Comparison of ENCODE assay signal across 17 cellular contexts in the genomic region with DNA sequence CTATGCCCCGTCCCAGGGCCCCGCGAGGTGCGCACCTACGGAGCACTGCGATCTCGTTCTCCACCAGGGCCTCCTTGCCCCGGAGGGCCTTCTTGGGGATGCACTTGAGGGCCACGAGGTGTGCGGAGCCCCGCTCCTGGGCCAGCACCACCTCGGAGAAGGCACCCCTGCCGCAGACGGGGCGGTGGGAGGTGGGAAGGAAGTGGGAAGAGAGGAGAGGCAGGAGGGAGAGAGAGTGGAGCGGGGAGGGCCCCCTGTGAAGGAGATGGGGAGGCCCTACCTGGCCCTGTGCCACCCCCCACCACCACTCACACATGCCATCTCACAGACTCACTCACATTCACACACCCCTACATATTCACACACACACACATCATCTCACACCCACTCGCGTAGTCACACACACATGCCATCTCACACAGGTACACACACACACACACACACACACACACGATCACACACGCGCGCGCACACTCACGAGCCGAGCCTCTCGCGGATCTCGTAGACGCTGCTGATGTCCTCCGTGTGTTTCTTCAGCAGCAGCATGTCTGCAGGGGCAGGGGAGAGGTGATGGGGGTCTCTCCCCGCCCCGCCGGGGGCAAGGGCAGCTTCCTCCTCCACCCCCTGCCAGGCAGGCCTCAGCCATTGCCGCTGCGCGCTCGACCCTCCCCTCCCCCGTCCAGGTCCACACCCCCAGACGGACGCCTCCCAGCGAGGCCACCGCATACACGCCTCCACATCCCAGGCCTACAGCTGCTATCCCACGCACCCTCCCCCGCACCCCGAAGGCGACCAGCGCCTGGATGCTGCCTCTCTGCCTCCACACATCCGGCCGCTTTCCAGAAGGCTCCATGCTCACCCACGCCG. TPM values are rescaled to one million over a fixed set of nuclear protein-coding genes. Genes with fewer than 3 reads are reported as not detected.
DNase-seq lines count a peak whose midpoint lies in the region; ATAC-seq and TF ChIP-seq lines count a peak whose summit lies in the region.
"Had no signal": no experiment of that assay in that cellular context is flagged by ENCODE, and none has a peak within 500 bp of the region (broad histone marks: within the 10 kb centered on the region; RNA-seq: fewer than 3 reads in every experiment).

No MANE protein-coding gene starts in this region.

- intact Hi-C loops in IMR-90 (cut with micrococcal nuclease) = no loop called here

- H3K27ac Mint-ChIP-seq in endodermal cell = no peak overlapping the region
- H3K27ac Mint-ChIP-seq: T-cell had no signal

- no peak overlapping the region for H4K91ac ChIP-seq in IMR-90 (ENCODE audit: insufficient read depth, low read depth, low read length)

- H3K27me3 Mint-ChIP-seq in endodermal cell (ENCODE audit: insufficient read depth) = peaks cover 24% of the 10 kb centered on the region

- POLR2A ChIA-PET in IMR-90 (lab: Charles Lee; ENCODE audit: unreplicated experiment) = no interaction called here

- H3K4ac ChIP-seq in IMR-90 (ENCODE audit: low read depth, low read length) (no peak overlapping the region), mesendoderm (ENCODE audit: low read depth, low read length) (no peak overlapping the region)

- no peak overlapping the region for H3K14ac ChIP-seq in IMR-90 (replicated peaks; ENCODE audit: low read depth, low read length)

- H3K27ac ChIP-seq in IMR-90 (ENCODE audit: insufficient read depth, low read length) (no peak overlapping the region), endodermal cell (ENCODE audit: low read depth, low read length) (no peak overlapping the region), osteoblast (ENCODE audit: low read depth, low read length) (no peak overlapping the region), mesendoderm (ENCODE audit: low read depth, low read length) (no peak overlapping the region)
- H3K27ac ChIP-seq: C4-2B, upper lobe of right lung had no signal

- H3K79me1 ChIP-seq in IMR-90 (ENCODE audit: low read depth in 1 of 2, low read length in 2 of 2) (no peaks in the 10 kb centered on the region), mesendoderm (ENCODE audit: low read length) (no peaks in the 10 kb centered on the region)

- peak overlapping the region; percentile 11; the same call in 1 of the 2 replicates for H3K9ac ChIP-seq in ES-I3 (ENCODE audit: low read depth, low read length)
- H3K9ac ChIP-seq in IMR-90 (ENCODE audit: low read depth, low read length) = no peak overlapping the region
- H3K9ac ChIP-seq in endodermal cell (ENCODE audit: extremely low read depth, low read length, poor library complexity, severe bottlenecking) = no peak overlapping the region
- no peak overlapping the region for H3K9ac ChIP-seq in mesendoderm (ENCODE audit: low read length)

- TF ChIP-seq CTCF in IMR-90 (conservative IDR thresholded peaks at IDR 0.05; ENCODE audit: low read depth, low read length) (no peak), endodermal cell (conservative IDR thresholded peaks at IDR 0.05) (no peak), osteoblast (IDR thresholded peaks at IDR 0.05; ENCODE audit: extremely low read depth, low read depth, low read length) (no peak)

- H3K4me3 ChIP-seq in IMR-90 (ENCODE audit: insufficient read depth, low read depth, low read length) = no peak overlapping the region
- no peak overlapping the region for H3K4me3 ChIP-seq in endodermal cell (ENCODE audit: low read length)
- no peak overlapping the region for H3K4me3 ChIP-seq in osteoblast (ENCODE audit: insufficient read depth, low read length)
- H3K4me3 ChIP-seq in mesendoderm (ENCODE audit: low read length) = no peak overlapping the region
- H3K4me3 ChIP-seq: upper lobe of right lung had no signal

- no peak overlapping the region for H3K56ac ChIP-seq in IMR-90 (ENCODE audit: extremely low read depth, insufficient read depth, low read length)
- H3K56ac ChIP-seq in mesendoderm (ENCODE audit: low read length) = no peak overlapping the region

- no peaks in the 10 kb centered on the region for H3K9me1 ChIP-seq in IMR-90 (ENCODE audit: insufficient read depth, low read length)

- peak overlapping the region; percentile 62 for H2AFZ ChIP-seq in IMR-90 (replicated peaks; ENCODE audit: low read length, poor library complexity)
- no peak overlapping the region for H2AFZ ChIP-seq in osteoblast (ENCODE audit: low read length)

- H3K79me2 ChIP-seq in osteoblast (ENCODE audit: insufficient read depth, low read length) (no peaks in the 10 kb centered on the region), mesendoderm (ENCODE audit: control insufficient read depth, insufficient read depth, low read length) (no peaks in the 10 kb centered on the region)

- peak overlapping the region; percentile 26 for H2AK9ac ChIP-seq in IMR-90 (replicated peaks; ENCODE audit: low read depth, low read length, poor library complexity)

- CTCF ChIA-PET in IMR-90 (lab: Yijun Ruan, JAX) = no interaction called here

- peaks cover 60% of the 10 kb centered on the region for H3K9me3 Mint-ChIP-seq in endodermal cell
- H3K9me3 Mint-ChIP-seq: T-cell had no signal

- dilution Hi-C loops in IMR-90 (cut with HindIII; ENCODE audit: low sequenced_read_pairs, unreplicated experiment) = no loop called here

- H3K36me3 ChIP-seq in ES-I3 (ENCODE audit: insufficient read depth, low read length) (no peaks in the 10 kb centered on the region), IMR-90 (ENCODE audit: control insufficient read depth, insufficient read depth, low read length) (no peaks in the 10 kb centered on the region), endodermal cell (ENCODE audit: control insufficient read depth, insufficient read depth, low read length) (no peaks in the 10 kb centered on the region), osteoblast (ENCODE audit: insufficient read depth, low read length) (no peaks in the 10 kb centered on the region), mesendoderm (ENCODE audit: control insufficient read depth, insufficient read depth, low read length) (no peaks in the 10 kb centered on the region)
- H3K36me3 ChIP-seq: upper lobe of right lung had no signal

- H3K4me1 ChIP-seq in ES-I3 (ENCODE audit: insufficient read depth, low read length) (no peaks in the 10 kb centered on the region; the same call in 1 of the 2 replicates), IMR-90 (ENCODE audit: control insufficient read depth, insufficient read depth, low read length) (no peaks in the 10 kb centered on the region), endodermal cell (ENCODE audit: control insufficient read depth, insufficient read depth, low read length) (no peaks in the 10 kb centered on the region), osteoblast (ENCODE audit: insufficient read depth, low read length) (no peaks in the 10 kb centered on the region), mesendoderm (ENCODE audit: control insufficient read depth, low read depth, low read length) (no peaks in the 10 kb centered on the region)
- H3K4me1 ChIP-seq: upper lobe of right lung had no signal

- in situ Hi-C loops in IMR-90 (cut with MboI; ENCODE audit: low sequenced_read_pairs) = loop anchor here (25.0 kb wide), 1 partner anchor 710 kb away; no protein-coding TSS in a partner anchor

- H2BK120ac ChIP-seq in IMR-90 (ENCODE audit: low read depth, low read length) (no peak overlapping the region), mesendoderm (ENCODE audit: low read depth, low read length) (no peak overlapping the region)

- peaks cover 5% of the 10 kb centered on the region for H3K4me1 Mint-ChIP-seq in endodermal cell

- DNase-seq in IMR-90 (no peak), endodermal cell (peak; percentile 55), osteoblast (ENCODE audit: insufficient read length, low spot score, missing footprints) (peak; percentile 93), mesendoderm (no peak), NCI-H526 treated with DMSO at 0.1 percent for 48 hours (lab: John Stamatoyannopoulos, UW) (no peak)
- no peak for DNase-seq in stimulated activated CD4-positive, alpha-beta T cell treated with anti-CD3 and anti-CD28 coated beads, Interleukin-4, amount 100 ng/mL, for 1 hour
- DNase-seq: activated T-cell treated with anti-CD3 and anti-CD28 coated beads, Interleukin-2, amount 50 U/mL, for 48 hours; effector CD4-positive, alpha-beta T cell; foreskin fibroblast; midbrain; NCI-H1694; T-cell; upper lobe of right lung had no signal

- no peaks in the 10 kb centered on the region for H3K36me3 Mint-ChIP-seq in endodermal cell (ENCODE audit: low read depth)
- H3K36me3 Mint-ChIP-seq: T-cell had no signal

- H3K4me3 Mint-ChIP-seq in endodermal cell = no peak overlapping the region

- H3K18ac ChIP-seq in IMR-90 (ENCODE audit: low read depth, low read length) = no peak overlapping the region
- no peak overlapping the region for H3K18ac ChIP-seq in mesendoderm (ENCODE audit: low read length)

- no TSS peak for BruUV-seq in IMR-90 (replicated peaks; lab: Mats Ljungman, UMichigan)

- H3K4me2 ChIP-seq in IMR-90 (ENCODE audit: low read depth, low read length) = no peak overlapping the region
- H3K4me2 ChIP-seq in osteoblast (ENCODE audit: insufficient read depth, low read length) = no peak overlapping the region
- no peak overlapping the region for H3K4me2 ChIP-seq in mesendoderm (ENCODE audit: low read length)

- H3K23ac ChIP-seq in IMR-90 (ENCODE audit: low read depth, low read length) = no peak overlapping the region
- no peak overlapping the region for H3K23ac ChIP-seq in mesendoderm (ENCODE audit: low read length)

- peaks cover 20% of the 10 kb centered on the region for H3K27me3 ChIP-seq in IMR-90 (ENCODE audit: control insufficient read depth, insufficient read depth, low read length)
- H3K27me3 ChIP-seq in endodermal cell (ENCODE audit: control insufficient read depth, insufficient read depth, low read length, poor library complexity, severe bottlenecking) = no peaks in the 10 kb centered on the region
- H3K27me3 ChIP-seq in osteoblast (ENCODE audit: insufficient read depth, low read length) = peaks cover 9% of the 10 kb centered on the region
- H3K27me3 ChIP-seq in mesendoderm (ENCODE audit: insufficient read depth, low read length, poor library complexity) = no peaks in the 10 kb centered on the region

- 51% methylated on average over 11 of the region's 52 CpGs; no CpG with 5 or more reads in 1 of the 2 experiments for WGBS in IMR-90 (ENCODE audit: extremely low coverage in 2 of 2, insufficient read length in 1 of 2), 2 experiments
- WGBS in endodermal cell (ENCODE audit: insufficient coverage in 1 of 2, insufficient read length in 1 of 2), 2 experiments = 60% methylated on average over 37 of the region's 52 CpGs; no CpG with 5 or more reads in 1 of the 2 experiments
- WGBS in mesendoderm (ENCODE audit: extremely low coverage, insufficient coverage, low lambda C conversion rate) = 100% methylated on average over 2 of the region's 52 CpGs

- ATAC-seq in IMR-90 (ENCODE audit: low read depth) = no peak
- ATAC-seq: upper lobe of right lung had no signal

- H4K8ac ChIP-seq in IMR-90 (ENCODE audit: low read depth in 2 of 2, low read length in 2 of 2) (no peak overlapping the region), mesendoderm (ENCODE audit: low read depth, low read length) (no peak overlapping the region)

- no peak overlapping the region for H2BK15ac ChIP-seq in IMR-90 (ENCODE audit: low read depth, low read length)
- H2BK15ac ChIP-seq in mesendoderm (replicated peaks; ENCODE audit: low read depth) = no peak overlapping the region

- H4K20me1 ChIP-seq in IMR-90 (ENCODE audit: insufficient read depth, low read length) (no peaks in the 10 kb centered on the region; the same call in 1 of the 2 replicates), osteoblast (ENCODE audit: insufficient read depth, low read length) (no peaks in the 10 kb centered on the region)

- TF ChIP-seq POLR2A in IMR-90 (IDR thresholded peaks at IDR 0.05; ENCODE audit: low read depth, low read length) = no peak

- H2BK20ac ChIP-seq in IMR-90 (ENCODE audit: low read depth, low read length) = no peak overlapping the region

- H4K5ac ChIP-seq in IMR-90 (ENCODE audit: low read depth, low read length) = no peak overlapping the region
- no peak overlapping the region for H4K5ac ChIP-seq in mesendoderm (ENCODE audit: low read length)

- no peaks in the 10 kb centered on the region for H3K9me3 ChIP-seq in ES-I3 (ENCODE audit: control insufficient read depth, insufficient read depth, low read length)
- peaks cover 4% of the 10 kb centered on the region; the same call in 1 of the 2 replicates for H3K9me3 ChIP-seq in IMR-90 (ENCODE audit: control insufficient read depth, insufficient read depth, low read length)
- H3K9me3 ChIP-seq in endodermal cell (ENCODE audit: control insufficient read depth, low read length) = no peaks in the 10 kb centered on the region
- no peaks in the 10 kb centered on the region for H3K9me3 ChIP-seq in osteoblast (ENCODE audit: low read depth, low read length)
- H3K9me3 ChIP-seq: upper lobe of right lung had no signal

- H2AK5ac ChIP-seq in IMR-90 (ENCODE audit: low read depth, low read length) = no peak overlapping the region
- no peak overlapping the region for H2AK5ac ChIP-seq in mesendoderm (ENCODE audit: low read length)

- H2BK5ac ChIP-seq in IMR-90 (ENCODE audit: low read depth, low read length, poor library complexity, severe bottlenecking) = no peak overlapping the region
- no peak overlapping the region for H2BK5ac ChIP-seq in mesendoderm (ENCODE audit: low read length)

- TF ChIP-seq RAD21 in IMR-90 (IDR thresholded peaks at IDR 0.05; ENCODE audit: low read length) = no peak

RNA-seq across cellular contexts. Expression of a gene that starts 0.8 kb away (rescaled TPM):
- 0.18 TPM in 1 of 2 replicates, not detected in the other for total RNA-seq in IMR-90 (2012; rRNA removed)
- polyA plus RNA-seq in IMR-90 (2012; rRNA removed) = 0.13 and 0.22 TPM in 2 replicates
- 0.22 TPM in 2 replicates for polyA plus RNA-seq in IMR-90 (2012; cell fraction: cytosol; rRNA removed)
- polyA plus RNA-seq in IMR-90 (2012; cell fraction: nucleus; rRNA removed; ENCODE audit: low replicate concordance) = 2.2 and 2.5 TPM in 2 replicates
- total RNA-seq in endodermal cell = 10 to 100 TPM in 1 of 2 donors, 1 to 10 TPM in 1; 2.8 to 12.9 TPM
- 11.1 TPM for polyA plus RNA-seq in endodermal cell (2013, experiment 1 of 2)
- 9.0 TPM for polyA plus RNA-seq in endodermal cell (2013, experiment 2 of 2)
- 0.29 and 0.36 TPM in 2 replicates for total RNA-seq in osteoblast
- polyA plus RNA-seq in mesendoderm (2013, experiment 1 of 2) = 0.41 TPM
- 0.39 TPM for polyA plus RNA-seq in mesendoderm (2013, experiment 2 of 2)
- total RNA-seq: Daoy, LHCN-M2 had no signal

RNA-seq across cellular contexts. Expression of a gene that starts 15.0 kb away (rescaled TPM):
- 6.7 and 7.2 TPM in 2 replicates for total RNA-seq in IMR-90 (2012; rRNA removed)
- 21.1 and 25.5 TPM in 2 replicates for polyA plus RNA-seq in IMR-90 (2012; rRNA removed)
- polyA plus RNA-seq in IMR-90 (2012; cell fraction: cytosol; rRNA removed) = 15.6 and 31.1 TPM in 2 replicates
- polyA plus RNA-seq in IMR-90 (2012; cell fraction: nucleus; rRNA removed; ENCODE audit: low replicate concordance) = 48.5 and 108 TPM in 2 replicates
- total RNA-seq in endodermal cell = 100 to 1,000 TPM in 1 of 2 donors, 10 to 100 TPM in 1; 57.6 to 121 TPM
- 144 TPM for polyA plus RNA-seq in endodermal cell (2013, experiment 1 of 2)
- 117 TPM for polyA plus RNA-seq in endodermal cell (2013, experiment 2 of 2)
- 15.3 and 19.5 TPM in 2 replicates for total RNA-seq in osteoblast
- 26.9 TPM for polyA plus RNA-seq in mesendoderm (2013, experiment 1 of 2)
- 27.7 TPM for polyA plus RNA-seq in mesendoderm (2013, experiment 2 of 2)

RNA-seq across cellular contexts. Expression of a gene that starts 25.8 kb away (rescaled TPM):
- total RNA-seq in IMR-90 (2012; rRNA removed) (under 0.01 TPM in 2 replicates), endodermal cell (under 1 TPM; 0.18 to 0.31 TPM), osteoblast (under 0.01 TPM in 2 replicates)
- 0.09 and 0.16 TPM in 2 replicates for polyA plus RNA-seq in IMR-90 (2012; rRNA removed)
- polyA plus RNA-seq in IMR-90 (2012; cell fraction: cytosol; rRNA removed) = 0.05 and 0.20 TPM in 2 replicates
- 0.05 and 0.16 TPM in 2 replicates for polyA plus RNA-seq in IMR-90 (2012; cell fraction: nucleus; rRNA removed; ENCODE audit: low replicate concordance)
- 1.5 TPM for polyA plus RNA-seq in endodermal cell (2013, experiment 1 of 2)
- polyA plus RNA-seq in endodermal cell (2013, experiment 2 of 2) = 1.3 TPM
- polyA plus RNA-seq in mesendoderm (2013, experiment 1 of 2) = 0.51 TPM
- polyA plus RNA-seq in mesendoderm (2013, experiment 2 of 2) = 0.42 TPM
- total RNA-seq: LHCN-M2, upper lobe of right lung had no signal

RNA-seq across cellular contexts. Expression of a gene that starts 51.4 kb away (rescaled TPM):
- 166 and 244 TPM in 2 replicates for total RNA-seq in IMR-90 (2012; rRNA removed)
- 125 and 131 TPM in 2 replicates for polyA plus RNA-seq in IMR-90 (2012; rRNA removed)
- 118 and 139 TPM in 2 replicates for polyA plus RNA-seq in IMR-90 (2012; cell fraction: cytosol; rRNA removed)
- 56.8 and 80.0 TPM in 2 replicates for polyA plus RNA-seq in IMR-90 (2012; cell fraction: nucleus; rRNA removed; ENCODE audit: low replicate concordance)
- 100 to 1,000 TPM; 192 to 206 TPM for total RNA-seq in endodermal cell
- 116 TPM for polyA plus RNA-seq in endodermal cell (2013, experiment 1 of 2)
- 113 TPM for polyA plus RNA-seq in endodermal cell (2013, experiment 2 of 2)
- total RNA-seq in osteoblast = 114 and 118 TPM in 2 replicates
- polyA plus RNA-seq in mesendoderm (2013, experiment 1 of 2) = 107 TPM
- polyA plus RNA-seq in mesendoderm (2013, experiment 2 of 2) = 106 TPM

RNA-seq across cellular contexts. Expression of a gene that starts 51.9 kb away (rescaled TPM):
- total RNA-seq in IMR-90 (2012; rRNA removed) = 4.3 and 4.7 TPM in 2 replicates
- polyA plus RNA-seq in IMR-90 (2012; rRNA removed) = 7.0 and 8.3 TPM in 2 replicates
- polyA plus RNA-seq in IMR-90 (2012; cell fraction: cytosol; rRNA removed) = 7.5 and 11.5 TPM in 2 replicates
- polyA plus RNA-seq in IMR-90 (2012; cell fraction: nucleus; rRNA removed; ENCODE audit: low replicate concordance) = 11.4 and 27.2 TPM in 2 replicates
- total RNA-seq in endodermal cell = 10 to 100 TPM; 17.9 to 18.2 TPM
- 12.6 TPM for polyA plus RNA-seq in endodermal cell (2013, experiment 1 of 2)
- 15.8 TPM for polyA plus RNA-seq in endodermal cell (2013, experiment 2 of 2)
- 14.1 and 16.3 TPM in 2 replicates for total RNA-seq in osteoblast
- polyA plus RNA-seq in mesendoderm (2013, experiment 1 of 2) = 13.0 TPM
- 12.3 TPM for polyA plus RNA-seq in mesendoderm (2013, experiment 2 of 2)

Comparison
In these comparisons a context has a peak if more than half of its experiments do, and no peak if none do; other contexts are left out.
1. DNase-seq: peak in endodermal cell (single experiment) and osteoblast (single experiment); none in IMR-90 (single experiment), mesendoderm (single experiment), NCI-H526 treated with DMSO at 0.1 percent for 48 hours (single experiment) and stimulated activated CD4-positive, alpha-beta T cell treated with anti-CD3 and anti-CD28 coated beads, Interleukin-4, amount 100 ng/mL, for 1 hour (single experiment).